In genomic region chr9:119053070-119053469, GRCh38 we compare ENCODE assay signal across 13 cellular contexts.
"Had no signal": no experiment of that assay in that cellular context is flagged by ENCODE, and none has a peak within 500 bp of the region (broad histone marks: within the 10 kb centered on the region; RNA-seq: fewer than 3 reads in every experiment).

No MANE protein-coding gene starts in this region.

- H3K9me3 Mint-ChIP-seq: activated naive CD4-positive, alpha-beta T cell treated with anti-CD3 and anti-CD28 coated beads, Interleukin-2, amount 10 ng/mL, durations not matched to agents 7 days and 5 days had no signal

- H3K4me1 ChIP-seq: spleen had no signal

- H3K4me3 ChIP-seq: dorsolateral prefrontal cortex, spleen, upper lobe of left lung had no signal

- H3K27ac Mint-ChIP-seq: activated naive CD4-positive, alpha-beta T cell treated with anti-CD3 and anti-CD28 coated beads, Interleukin-2, amount 10 ng/mL, durations not matched to agents 7 days and 5 days; natural killer cell treated with Interleukin-12 subunit alpha and Interleukin-12 subunit beta and Interleukin-15 and Interleukin-18, amount 100 ng/mL, for 72 hours; stimulated activated naive CD8-positive, alpha-beta T cell treated with anti-CD3 and anti-CD28 coated beads, Interleukin-15, Interleukin-2, amounts not matched to agents 100 ng/mL and 50 ng/mL, for 24 hours had no signal

- H3K4me3 Mint-ChIP-seq: activated naive CD4-positive, alpha-beta T cell treated with anti-CD3 and anti-CD28 coated beads, Interleukin-2, amount 10 ng/mL, durations not matched to agents 7 days and 5 days; natural killer cell treated with Interleukin-12 subunit alpha and Interleukin-12 subunit beta and Interleukin-15 and Interleukin-18, amount 100 ng/mL, for 72 hours; stimulated activated naive CD8-positive, alpha-beta T cell treated with anti-CD3 and anti-CD28 coated beads, Interleukin-15, Interleukin-2, amounts not matched to agents 100 ng/mL and 50 ng/mL, for 24 hours had no signal

- H3K27me3 ChIP-seq: dorsolateral prefrontal cortex, spleen, upper lobe of left lung had no signal

- H3K27ac ChIP-seq: dorsolateral prefrontal cortex, spleen had no signal

- H3K27me3 Mint-ChIP-seq: activated naive CD4-positive, alpha-beta T cell treated with anti-CD3 and anti-CD28 coated beads, Interleukin-2, amount 10 ng/mL, durations not matched to agents 7 days and 5 days; natural killer cell treated with Interleukin-12 subunit alpha and Interleukin-12 subunit beta and Interleukin-15 and Interleukin-18, amount 100 ng/mL, for 72 hours; stimulated activated naive CD8-positive, alpha-beta T cell treated with anti-CD3 and anti-CD28 coated beads, Interleukin-15, Interleukin-2, amounts not matched to agents 100 ng/mL and 50 ng/mL, for 24 hours had no signal

- H3K36me3 Mint-ChIP-seq: activated naive CD4-positive, alpha-beta T cell treated with anti-CD3 and anti-CD28 coated beads, Interleukin-2, amount 10 ng/mL, durations not matched to agents 7 days and 5 days; natural killer cell treated with Interleukin-12 subunit alpha and Interleukin-12 subunit beta and Interleukin-15 and Interleukin-18, amount 100 ng/mL, for 72 hours had no signal

- ATAC-seq: left colon; natural killer cell treated with Interleukin-12 subunit alpha and Interleukin-12 subunit beta and Interleukin-15 and Interleukin-18, amount 100 ng/mL, for 72 hours; sciatic nerve had no signal

- DNase-seq: activated CD4-positive, CD25-positive, alpha-beta regulatory T cell treated with anti-CD3 and anti-CD28 coated beads, Interleukin-2, amount 50 U/mL, for 72 hours; activated naive CD4-positive, alpha-beta T cell treated with anti-CD3 and anti-CD28 coated beads, Interleukin-2, amount 10 ng/mL, durations not matched to agents 7 days and 5 days; activated T-cell treated with anti-CD3 and anti-CD28 coated beads, Interleukin-2, amount 50 U/mL, for 1 hour; dorsolateral prefrontal cortex; mesendoderm; nucleus accumbens; posterior cingulate gyrus; spleen; upper lobe of left lung had no signal

- H3K9me3 ChIP-seq: spleen, upper lobe of left lung had no signal

- H3K36me3 ChIP-seq: spleen, upper lobe of left lung had no signal

- H3K4me1 Mint-ChIP-seq: activated naive CD4-positive, alpha-beta T cell treated with anti-CD3 and anti-CD28 coated beads, Interleukin-2, amount 10 ng/mL, durations not matched to agents 7 days and 5 days had no signal
